Comparison of ENCODE assay signal across 1 cellular context in genomic region chr18:44816028-44816427, GRCh38.
TF ChIP-seq lines count a peak whose summit lies in the region.

No MANE protein-coding gene starts in this region.

TF ChIP-seq in GM23338, 12 proteins besides CTCF, POLR2A, EP300 and RAD21:
- TF ChIP-seq ZNF462 (CRISPR knock-in tag; IDR thresholded peaks at IDR 0.05) (no peak), REST (IDR thresholded peaks at IDR 0.05; ENCODE audit: unreplicated experiment) (no peak), STAT1 (IDR thresholded peaks at IDR 0.05; ENCODE audit: unreplicated experiment) (no peak), JUNB (IDR thresholded peaks at IDR 0.05; ENCODE audit: unreplicated experiment) (peak; percentile 71), EZH2 (IDR thresholded peaks at IDR 0.05; ENCODE audit: low read depth, unreplicated experiment) (no peak)
TF ChIP-seq in GM23338: peak in this region for 1.
